ENCODE assay signal across 17 cellular contexts in the genomic region with DNA sequence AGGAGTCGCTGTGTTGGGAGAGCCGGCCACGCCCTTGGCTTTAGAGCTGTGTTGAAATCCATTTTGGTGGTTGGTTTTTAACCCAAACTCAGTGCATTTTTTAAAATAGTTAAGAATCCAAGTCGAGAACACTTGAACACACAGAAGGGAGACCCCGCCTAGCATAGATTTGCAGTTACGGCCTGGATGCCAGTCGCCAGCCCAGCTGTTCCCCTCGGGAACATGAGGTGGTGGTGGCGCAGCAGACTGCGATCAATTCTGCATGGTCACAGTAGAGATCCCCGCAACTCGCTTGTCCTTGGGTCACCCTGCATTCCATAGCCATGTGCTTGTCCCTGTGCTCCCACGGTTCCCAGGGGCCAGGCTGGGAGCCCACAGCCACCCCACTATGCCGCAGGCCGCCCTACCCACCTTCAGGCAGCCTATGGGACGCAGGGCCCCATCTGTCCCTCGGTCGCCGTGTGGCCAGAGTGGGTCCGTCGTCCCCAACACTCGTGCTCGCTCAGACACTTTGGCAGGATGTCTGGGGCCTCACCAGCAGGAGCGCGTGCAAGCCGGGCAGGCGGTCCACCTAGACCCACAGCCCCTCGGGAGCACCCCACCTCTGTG. TPM values are rescaled to one million over a fixed set of nuclear protein-coding genes. Genes with fewer than 3 reads are reported as not detected.
DNase-seq lines count a peak whose midpoint lies in the region; ATAC-seq and TF ChIP-seq lines count a peak whose summit lies in the region.
"Had no signal": no experiment of that assay in that cellular context is flagged by ENCODE, and none has a peak within 500 bp of the region (broad histone marks: within the 10 kb centered on the region; RNA-seq: fewer than 3 reads in every experiment).

No MANE protein-coding gene starts in this region.

- H3K9me2 ChIP-seq in Karpas-422 (replicated peaks; ENCODE audit: insufficient read depth, low read length) = no peaks in the 10 kb centered on the region

- peaks cover 28% of the 10 kb centered on the region for H3K4me1 Mint-ChIP-seq in activated naive CD8-positive, alpha-beta T cell treated with anti-CD3 and anti-CD28 coated beads, Interleukin-2, amount 50 U/mL, for 24 hours
- peaks cover 14% of the 10 kb centered on the region for H3K4me1 Mint-ChIP-seq in activated naive CD8-positive, alpha-beta T cell treated with anti-CD3 and anti-CD28 coated beads for 36 hours
- no peaks in the 10 kb centered on the region for H3K4me1 Mint-ChIP-seq in endodermal cell

- H3K27me3 ChIP-seq in Karpas-422 (ENCODE audit: low read length) (no peaks in the 10 kb centered on the region), endodermal cell (ENCODE audit: control insufficient read depth, insufficient read depth, low read length, poor library complexity, severe bottlenecking) (no peaks in the 10 kb centered on the region), spleen (replicated peaks in 1 of 7) (no peaks in the 10 kb centered on the region), esophagus squamous epithelium (no peaks in the 10 kb centered on the region)
- H3K27me3 ChIP-seq: gastrocnemius medialis, neutrophil, tibial nerve had no signal

- H3K9me3 Mint-ChIP-seq in activated naive CD8-positive, alpha-beta T cell treated with anti-CD3 and anti-CD28 coated beads, Interleukin-2, amount 50 U/mL, for 24 hours = peaks cover 6% of the 10 kb centered on the region
- peaks cover 11% of the 10 kb centered on the region for H3K9me3 Mint-ChIP-seq in activated naive CD8-positive, alpha-beta T cell treated with anti-CD3 and anti-CD28 coated beads for 36 hours
- H3K9me3 Mint-ChIP-seq in endodermal cell = peaks cover 8% of the 10 kb centered on the region

- H3K79me2 ChIP-seq in Karpas-422 (ENCODE audit: low read length) = peaks cover 69% of the 10 kb centered on the region

- H3K27ac ChIP-seq in Karpas-422 (ENCODE audit: low read length) (no peak overlapping the region), endodermal cell (ENCODE audit: low read depth, low read length) (no peak overlapping the region), spleen (no peak overlapping the region), esophagus squamous epithelium (no peak overlapping the region)
- H3K27ac ChIP-seq: tibial nerve, VCaP had no signal

- H3K27me3 Mint-ChIP-seq in activated naive CD8-positive, alpha-beta T cell treated with anti-CD3 and anti-CD28 coated beads, Interleukin-2, amount 50 U/mL, for 24 hours = no peaks in the 10 kb centered on the region
- H3K27me3 Mint-ChIP-seq in activated naive CD8-positive, alpha-beta T cell treated with anti-CD3 and anti-CD28 coated beads for 36 hours = no peaks in the 10 kb centered on the region
- no peaks in the 10 kb centered on the region for H3K27me3 Mint-ChIP-seq in endodermal cell (ENCODE audit: insufficient read depth)

- H3K4me3 ChIP-seq in Karpas-422 (ENCODE audit: low read length) = no peak overlapping the region
- no peak overlapping the region for H3K4me3 ChIP-seq in endodermal cell (ENCODE audit: low read length)
- no peak overlapping the region for H3K4me3 ChIP-seq in spleen
- no peak overlapping the region for H3K4me3 ChIP-seq in esophagus squamous epithelium
- H3K4me3 ChIP-seq: gastrocnemius medialis, tibial nerve had no signal

- H3K36me3 Mint-ChIP-seq in activated naive CD8-positive, alpha-beta T cell treated with anti-CD3 and anti-CD28 coated beads, Interleukin-2, amount 50 U/mL, for 24 hours (ENCODE audit: low read depth) = peaks cover 44% of the 10 kb centered on the region
- peaks cover 50% of the 10 kb centered on the region for H3K36me3 Mint-ChIP-seq in activated naive CD8-positive, alpha-beta T cell treated with anti-CD3 and anti-CD28 coated beads for 36 hours
- peaks cover 53% of the 10 kb centered on the region for H3K36me3 Mint-ChIP-seq in endodermal cell (ENCODE audit: low read depth)

- H3K9me3 ChIP-seq in Karpas-422 (ENCODE audit: low read length) = peaks cover 5% of the 10 kb centered on the region
- H3K9me3 ChIP-seq in endodermal cell (ENCODE audit: control insufficient read depth, low read length) = no peaks in the 10 kb centered on the region
- peaks cover 0 to 18% (median 15%) of the 10 kb centered on the region in 8 donors for H3K9me3 ChIP-seq in spleen
- peaks cover 0 to 12% (median 10%) of the 10 kb centered on the region in 3 donors for H3K9me3 ChIP-seq in esophagus squamous epithelium
- H3K9me3 ChIP-seq: neutrophil had no signal

- peak; percentile 1 for DNase-seq in activated naive CD8-positive, alpha-beta T cell treated with anti-CD3 and anti-CD28 coated beads, Interleukin-2, amount 50 U/mL, for 24 hours
- DNase-seq in activated naive CD8-positive, alpha-beta T cell treated with anti-CD3 and anti-CD28 coated beads for 36 hours = no peak
- DNase-seq in Karpas-422 (peak; percentile 41), endodermal cell (peak; percentile 40), spleen (peak; percentile 71), esophagus squamous epithelium (lab: John Stamatoyannopoulos, UW) (no peak), LoVo (ENCODE audit: low spot score) (no peak)
- DNase-seq: gastrocnemius medialis; Kasumi-1; mesenchymal stem cell; NCI-H146; OCI-M1; stimulated activated CD4-positive, alpha-beta T cell treated with anti-CD3 and anti-CD28 coated beads, Interleukin-4, amount 100 ng/mL, for 24 hours had no signal

- H3K4me1 ChIP-seq in Karpas-422 (ENCODE audit: low read length) (peaks cover 15% of the 10 kb centered on the region), endodermal cell (ENCODE audit: control insufficient read depth, insufficient read depth, low read length) (peaks cover 5% of the 10 kb centered on the region), spleen (peaks cover 12 to 89% (median 55%) of the 10 kb centered on the region in 6 donors), esophagus squamous epithelium (peaks cover 11 to 66% (median 15%) of the 10 kb centered on the region in 3 donors)

- no peak overlapping the region for H3K4me3 Mint-ChIP-seq in activated naive CD8-positive, alpha-beta T cell treated with anti-CD3 and anti-CD28 coated beads, Interleukin-2, amount 50 U/mL, for 24 hours
- H3K4me3 Mint-ChIP-seq in activated naive CD8-positive, alpha-beta T cell treated with anti-CD3 and anti-CD28 coated beads for 36 hours = no peak overlapping the region
- H3K4me3 Mint-ChIP-seq in endodermal cell = no peak overlapping the region

- intact Hi-C loops in spleen (cut with DNase I; ENCODE audit: low total_unique reads) = no loop called here
- intact Hi-C loops in esophagus squamous epithelium (cut with DNase I) = no loop called here

- H2AFZ ChIP-seq in Karpas-422 (ENCODE audit: low read length) = no peak overlapping the region

- TF ChIP-seq CTCF in endodermal cell (conservative IDR thresholded peaks at IDR 0.05) (no peak), spleen (IDR thresholded peaks at IDR 0.05 in 8 of 11, conservative IDR thresholded peaks at IDR 0.05 in 3 of 11) (no peak), esophagus squamous epithelium (IDR thresholded peaks at IDR 0.05) (no peak)

- no peak overlapping the region for H3K4me2 ChIP-seq in Karpas-422 (ENCODE audit: low read depth, low read length, poor library complexity, severe bottlenecking)

- H4K20me1 ChIP-seq in Karpas-422 (ENCODE audit: insufficient read depth, low read depth, low read length) = peaks cover 64% of the 10 kb centered on the region

- no peak for ATAC-seq in activated naive CD8-positive, alpha-beta T cell treated with anti-CD3 and anti-CD28 coated beads, Interleukin-2, amount 50 U/mL, for 24 hours
- ATAC-seq in GM18870 (IDR thresholded peaks at IDR 0.05; ENCODE audit: unreplicated experiment) = no peak
- ATAC-seq: gastrocnemius medialis had no signal

- TF ChIP-seq POLR2A in spleen (IDR thresholded peaks at IDR 0.05) (no peak), esophagus squamous epithelium (IDR thresholded peaks at IDR 0.05) (no peak)

- 94 to 96% methylated on average over 22 to 28 of the region's 28 CpGs for WGBS in endodermal cell (ENCODE audit: insufficient coverage in 1 of 2, insufficient read length in 1 of 2), 2 experiments
- WGBS in spleen, 5 donors = 90 to 93% (median 92%) methylated on average over 19 to 28 of the region's 28 CpGs
- WGBS in esophagus squamous epithelium, 2 donors = 82 to 90% methylated on average over 14 to 21 of the region's 28 CpGs

- H3K9ac ChIP-seq in Karpas-422 (ENCODE audit: low read length) = no peak overlapping the region
- H3K9ac ChIP-seq in endodermal cell (ENCODE audit: extremely low read depth, low read length, poor library complexity, severe bottlenecking) = no peak overlapping the region

- H3K27ac Mint-ChIP-seq in activated naive CD8-positive, alpha-beta T cell treated with anti-CD3 and anti-CD28 coated beads, Interleukin-2, amount 50 U/mL, for 24 hours = no peak overlapping the region
- no peak overlapping the region for H3K27ac Mint-ChIP-seq in activated naive CD8-positive, alpha-beta T cell treated with anti-CD3 and anti-CD28 coated beads for 36 hours
- peak overlapping the region; percentile 14 for H3K27ac Mint-ChIP-seq in endodermal cell

- peaks cover 26% of the 10 kb centered on the region for H3K36me3 ChIP-seq in Karpas-422 (ENCODE audit: insufficient read depth, low read length)
- H3K36me3 ChIP-seq in endodermal cell (ENCODE audit: control insufficient read depth, insufficient read depth, low read length) = peaks cover 70% of the 10 kb centered on the region
- H3K36me3 ChIP-seq in spleen = peaks cover 0 to 78% (median 46%) of the 10 kb centered on the region in 6 donors
- H3K36me3 ChIP-seq in esophagus squamous epithelium = peaks cover 30 to 72% (median 37%) of the 10 kb centered on the region in 3 donors

RNA-seq across cellular contexts. Expression of a gene that starts 4.7 kb away (rescaled TPM):
- total RNA-seq in activated naive CD8-positive, alpha-beta T cell treated with anti-CD3 and anti-CD28 coated beads for 36 hours = 10 to 100 TPM; 24.4 to 26.1 TPM
- 10.4 and 24.7 TPM in 2 replicates for total RNA-seq in Karpas-422 (2014; rRNA removed; shearing (Covaris generic); ENCODE audit: low replicate concordance)
- total RNA-seq in endodermal cell (10 to 100 TPM; 31.6 to 34.0 TPM), spleen (10 to 100 TPM in 6 of 7 donors, 1 to 10 TPM in 1; 7.3 to 14.2 (median 11.9) TPM), esophagus squamous epithelium (10 to 100 TPM in 3 of 4 donors, 1 to 10 TPM in 1; 8.5 to 21.3 (median 18.1) TPM)
- polyA plus RNA-seq in endodermal cell (2013, experiment 1 of 2) = 27.6 TPM
- polyA plus RNA-seq in endodermal cell (2013, experiment 2 of 2) = 24.7 TPM
- 10 to 100 TPM; 18.7 to 23.4 (median 21.7) TPM for polyA plus RNA-seq in spleen

RNA-seq across cellular contexts. Expression of a gene that starts 10.7 kb away (rescaled TPM):
- 10 to 100 TPM; 75.0 to 82.4 TPM for total RNA-seq in activated naive CD8-positive, alpha-beta T cell treated with anti-CD3 and anti-CD28 coated beads for 36 hours
- total RNA-seq in Karpas-422 (2014; rRNA removed; shearing (Covaris generic); ENCODE audit: low replicate concordance) = 76.6 and 79.2 TPM in 2 replicates
- total RNA-seq in endodermal cell (10 to 100 TPM; 57.6 to 66.7 TPM), spleen (100 to 1,000 TPM in 1 of 7 donors, 10 to 100 TPM in 6; 32.3 to 103 (median 39.0) TPM), esophagus squamous epithelium (10 to 100 TPM; 33.8 to 62.2 (median 51.2) TPM)
- polyA plus RNA-seq in endodermal cell (2013, experiment 1 of 2) = 72.3 TPM
- polyA plus RNA-seq in endodermal cell (2013, experiment 2 of 2) = 52.9 TPM
- polyA plus RNA-seq in spleen = 100 to 1,000 TPM in 2 of 3 donors, 10 to 100 TPM in 1; 95.2 to 114 (median 111) TPM

RNA-seq across cellular contexts. Expression of a gene that starts 15.9 kb away (rescaled TPM):
- total RNA-seq in activated naive CD8-positive, alpha-beta T cell treated with anti-CD3 and anti-CD28 coated beads for 36 hours = 100 to 1,000 TPM; 342 to 350 TPM
- total RNA-seq in Karpas-422 (2014; rRNA removed; shearing (Covaris generic); ENCODE audit: low replicate concordance) = 107 and 139 TPM in 2 replicates
- 100 to 1,000 TPM; 322 to 372 TPM for total RNA-seq in endodermal cell
- polyA plus RNA-seq in endodermal cell (2013, experiment 1 of 2) = 397 TPM
- 397 TPM for polyA plus RNA-seq in endodermal cell (2013, experiment 2 of 2)
- 100 to 1,000 TPM; 302 to 387 (median 338) TPM for total RNA-seq in spleen
- polyA plus RNA-seq in spleen = 100 to 1,000 TPM; 150 to 282 (median 231) TPM
- total RNA-seq in esophagus squamous epithelium = 100 to 1,000 TPM; 279 to 327 (median 319) TPM

RNA-seq across cellular contexts. Expression of a gene that starts 41.7 kb away (rescaled TPM):
- 100 to 1,000 TPM; 294 to 304 TPM for total RNA-seq in activated naive CD8-positive, alpha-beta T cell treated with anti-CD3 and anti-CD28 coated beads for 36 hours
- total RNA-seq in Karpas-422 (2014; rRNA removed; shearing (Covaris generic); ENCODE audit: low replicate concordance) = 74.4 and 203 TPM in 2 replicates
- total RNA-seq in endodermal cell (100 to 1,000 TPM; 110 to 112 TPM), spleen (100 to 1,000 TPM; 167 to 218 (median 186) TPM), esophagus squamous epithelium (100 to 1,000 TPM; 279 to 320 (median 302) TPM)
- 121 TPM for polyA plus RNA-seq in endodermal cell (2013, experiment 1 of 2)
- polyA plus RNA-seq in endodermal cell (2013, experiment 2 of 2) = 115 TPM
- polyA plus RNA-seq in spleen = 100 to 1,000 TPM; 279 to 499 (median 316) TPM

RNA-seq across cellular contexts. Expression of a gene that starts 51.3 kb away (rescaled TPM):
- total RNA-seq in activated naive CD8-positive, alpha-beta T cell treated with anti-CD3 and anti-CD28 coated beads for 36 hours = 1 to 10 TPM; 1.1 to 1.2 TPM
- 0.69 TPM in 1 of 2 replicates, not detected in the other for total RNA-seq in Karpas-422 (2014; rRNA removed; shearing (Covaris generic); ENCODE audit: low replicate concordance)
- total RNA-seq in endodermal cell (under 1 TPM; 0.53 to 0.60 TPM), spleen (1 to 10 TPM in 6 of 7 donors, under 1 TPM in 1; 0.94 to 3.5 (median 2.4) TPM), esophagus squamous epithelium (1 to 10 TPM in 1 of 4 donors, under 1 TPM in 3; 0.48 to 2.7 (median 0.66) TPM)
- 0.71 TPM for polyA plus RNA-seq in endodermal cell (2013, experiment 1 of 2)
- polyA plus RNA-seq in endodermal cell (2013, experiment 2 of 2) = 0.37 TPM
- under 1 TPM; 0.35 to 0.96 (median 0.67) TPM for polyA plus RNA-seq in spleen

Comparison
In these comparisons a context has a peak if more than half of its experiments do, and no peak if none do; other contexts are left out.
1. DNase-seq: peak in activated naive CD8-positive, alpha-beta T cell treated with anti-CD3 and anti-CD28 coated beads, Interleukin-2, amount 50 U/mL, for 24 hours (single experiment), Karpas-422 (single experiment), endodermal cell (single experiment) and spleen (single experiment); none in activated naive CD8-positive, alpha-beta T cell treated with anti-CD3 and anti-CD28 coated beads for 36 hours (single experiment), esophagus squamous epithelium (single experiment) and LoVo (single experiment).